In genomic region chr9:22425551-22425950, GRCh38 we compare ENCODE assay signal across 1 cellular context.
TF ChIP-seq lines count a peak whose summit lies in the region.

No MANE protein-coding gene starts in this region.

TF ChIP-seq in H1, 55 proteins besides CTCF, POLR2A, EP300 and RAD21:
- TF ChIP-seq SP1 (IDR thresholded peaks at IDR 0.05; ENCODE audit: low read depth, low read length) (no peak), YY1 (IDR thresholded peaks at IDR 0.05; ENCODE audit: low read depth, low read length) (no peak), TBP (IDR thresholded peaks at IDR 0.05; ENCODE audit: low read depth, low read length) (no peak)
